In the genomic region with DNA sequence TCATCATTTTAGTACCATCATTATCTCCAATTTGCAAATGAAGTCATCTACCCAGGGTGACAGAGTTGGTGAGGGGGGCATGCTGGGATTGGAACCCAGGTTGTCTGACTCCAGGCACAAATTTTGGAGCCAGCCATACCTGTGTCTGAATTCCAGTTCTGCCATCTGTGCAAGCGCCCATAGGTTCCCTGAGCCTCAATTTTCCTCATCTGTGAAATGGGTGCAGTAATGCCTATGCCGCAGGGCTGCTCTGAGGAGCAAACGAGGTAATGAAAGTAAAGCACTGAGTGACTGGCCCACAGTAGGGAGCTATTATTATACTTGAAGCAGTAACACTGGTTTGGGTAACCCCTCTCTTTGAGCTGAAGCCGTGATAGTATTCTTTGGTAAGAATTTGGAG, we compare ENCODE assay signal across 1 cellular context.
TF ChIP-seq lines count a peak whose summit lies in the region.

No MANE protein-coding gene starts in this region.

TF ChIP-seq in K562, 482 proteins besides CTCF, POLR2A, EP300 and RAD21 (continued from another document):
- TF ChIP-seq CREBBP (IDR thresholded peaks at IDR 0.05; ENCODE audit: low read depth, low read length) = no peak
